In the genomic region with DNA sequence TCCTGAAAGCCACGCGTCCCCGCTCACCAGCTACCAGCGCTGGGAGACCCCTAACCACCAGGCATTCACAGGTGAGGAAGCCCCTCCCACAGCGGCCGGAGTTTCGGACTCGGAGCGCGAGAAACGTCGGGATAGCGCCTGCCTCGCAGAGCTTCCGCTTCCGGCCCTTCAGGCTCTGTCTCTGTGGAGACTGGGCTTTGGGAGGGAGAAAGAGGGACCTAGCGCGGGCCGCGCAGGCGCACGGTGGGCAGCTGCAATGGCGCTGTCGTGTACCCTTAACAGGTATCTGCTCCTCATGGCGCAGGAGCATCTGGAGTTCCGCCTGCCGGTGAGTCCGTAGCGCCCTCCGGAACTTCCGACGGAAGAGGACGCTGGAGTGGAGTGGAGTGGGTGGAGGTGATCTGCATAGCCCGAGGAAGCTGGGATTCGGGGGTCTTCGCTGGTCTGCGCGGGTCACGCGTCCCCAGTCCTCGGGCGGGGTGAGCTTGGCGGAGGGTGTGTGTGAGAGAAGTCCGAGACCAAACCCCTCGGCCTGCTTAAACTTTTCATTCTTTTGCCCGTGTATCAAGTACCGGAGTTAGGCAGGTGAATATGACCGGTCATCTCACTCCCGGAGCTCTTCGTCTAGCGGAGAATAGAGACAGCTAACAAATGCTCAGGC, we compare ENCODE assay signal across 8 cellular contexts. TPM values are rescaled to one million over a fixed set of nuclear protein-coding genes. Genes with fewer than 3 reads are reported as not detected.
A peak's percentile ranks its signal among the peaks of the same experiment; 100 is the strongest.
DNase-seq lines count a peak whose midpoint lies in the region; ATAC-seq, FAIRE-seq and TF ChIP-seq lines count a peak whose summit lies in the region.

A gene (plus strand): TSS at position 246 of the 661 bp plus-strand sequence. CDS start 11 bp downstream, at position 257.

- intact Hi-C loops in left ventricle myocardium superior (cut with micrococcal nuclease) = no loop called here
- intact Hi-C loops in prostate gland (cut with DNase I) = no loop called here

- H3K36me3 ChIP-seq in prostate gland (no peaks in the 10 kb centered on the region), urinary bladder (ENCODE audit: insufficient read depth) (peaks cover 2% of the 10 kb centered on the region)

- H3K27me3 ChIP-seq in prostate gland (replicated peaks; ENCODE audit: insufficient read depth) = no peaks in the 10 kb centered on the region

- TF ChIP-seq CTCF in prostate gland (IDR thresholded peaks at IDR 0.05) = peak in 2 of 4 experiments; percentile 26 to 33

- peak; percentile 90 for FAIRE-seq in GM12891 (lab: Jason Lieb, UNC)

- H3K9me3 ChIP-seq in prostate gland = no peaks in the 10 kb centered on the region

- H3K4me1 ChIP-seq in prostate gland (replicated peaks) (no peaks in the 10 kb centered on the region), urinary bladder (ENCODE audit: insufficient read depth) (no peaks in the 10 kb centered on the region)

- H3K4me3 ChIP-seq in prostate gland (peak within 1 kb of the TSS; percentile 63 to 89), urinary bladder (ENCODE audit: low read depth, low read length) (peak within 1 kb of the TSS; percentile 73)

- WGBS in prostate gland = 0% methylated on average over 46 of the region's 51 CpGs
- under 1% methylated on average over 51 of the region's 51 CpGs for WGBS in urinary bladder

- peak within 1 kb of the TSS; percentile 81 to 89 for H3K27ac ChIP-seq in prostate gland
- peak within 1 kb of the TSS; percentile 54 for H3K27ac ChIP-seq in urinary bladder (ENCODE audit: low read depth)

- peak; percentile 97 for TF ChIP-seq POLR2A in GM12891 (IDR thresholded peaks at IDR 0.05; ENCODE audit: low read depth, low read length)
- TF ChIP-seq POLR2A in prostate gland (IDR thresholded peaks at IDR 0.05) = peak; percentile 84

- DNase-seq in GM12891 (ENCODE audit: insufficient read length, low spot score) (peak; percentile 67), NCI-H128 (lab: John Stamatoyannopoulos, UW; ENCODE audit: unreplicated experiment) (peak; percentile 79), T follicular helper cell (ENCODE audit: low read depth) (peak; percentile 74), amniotic epithelial cell (ENCODE audit: low read depth) (peak; percentile 78), left ventricle myocardium superior (peak; percentile 91), prostate gland (ENCODE audit: low spot score) (peak; percentile 89)

- peak; percentile 98 for ATAC-seq in HG02759 (IDR thresholded peaks at IDR 0.05; ENCODE audit: unreplicated experiment)
- ATAC-seq in left ventricle myocardium superior = peak; percentile 99

TF ChIP-seq in GM12891, 5 proteins besides CTCF, POLR2A, EP300 and RAD21:
- TF ChIP-seq POLR2AphosphoS5 (IDR thresholded peaks at IDR 0.05; ENCODE audit: low read depth, low read length) (peak; percentile 93), TAF1 (IDR thresholded peaks at IDR 0.05; ENCODE audit: low read depth, low read length) (peak; percentile 96), SPI1 (IDR thresholded peaks at IDR 0.05; ENCODE audit: low read depth, low read length) (peak; percentile 13; the same call in 1 of the 2 replicates), PAX5 (IDR thresholded peaks at IDR 0.05; ENCODE audit: insufficient read depth, low read length, severe bottlenecking) (no peak), POU2F2 (IDR thresholded peaks at IDR 0.05; ENCODE audit: low read depth, low read length) (peak; percentile 25; the same call in 1 of the 2 replicates)

RNA-seq across cellular contexts. Expression of the gene that starts here (rescaled TPM):
- 18.5 TPM for polyA plus RNA-seq in GM12891 (2012; ENCODE audit: low read depth, missing spikeins)
- total RNA-seq in left ventricle myocardium superior = 8.3 TPM
- 10 to 100 TPM; 28.3 to 35.0 TPM for total RNA-seq in prostate gland
- total RNA-seq in urinary bladder = 43.1 TPM
- 14.9 TPM for polyA plus RNA-seq in urinary bladder

Comparison
In these comparisons a context has a peak if more than half of its experiments do, and no peak if none do; other contexts are left out.
1. Peak in every context shown above with its lines: DNase-seq, ATAC-seq, H3K4me3 ChIP-seq and H3K27ac ChIP-seq.